8 cellular contexts compared by ENCODE assay signal in genomic region chrX:153669174-153669890, GRCh38. TPM values are rescaled to one million over a fixed set of nuclear protein-coding genes. Genes with fewer than 3 reads are reported as not detected.
DNase-seq lines count a peak whose midpoint lies in the region; ATAC-seq and TF ChIP-seq lines count a peak whose summit lies in the region.

No MANE protein-coding gene starts in this region.

- peaks cover 13% of the 10 kb centered on the region for H3K4me1 Mint-ChIP-seq in nephron progenitor cell

- H3K27me3 Mint-ChIP-seq in nephron progenitor cell (ENCODE audit: low read depth, poor library complexity) = peaks cover 59% of the 10 kb centered on the region

- H3K27ac Mint-ChIP-seq in nephron progenitor cell = no peak overlapping the region

- peak; percentile 43 to 61 for DNase-seq in NCI-H524 (lab: John Stamatoyannopoulos, UW)
- DNase-seq in NCI-H524 treated with DMSO at 0.1 percent for 48 hours (lab: John Stamatoyannopoulos, UW) = no peak
- peak; percentile 22 for DNase-seq in T follicular helper cell (ENCODE audit: low read depth)
- peak; percentile 48 for DNase-seq in dermis blood vessel endothelial cell
- DNase-seq in nephron progenitor cell = peak; percentile 65
- no peak for DNase-seq in GOT3 (lab: John Stamatoyannopoulos, UW)
- DNase-seq in NCI-H510A treated with DMSO at 0.1 percent for 48 hours (lab: John Stamatoyannopoulos, UW) = no peak

- TF ChIP-seq CTCF in nephron progenitor cell (IDR thresholded peaks at IDR 0.05) = peak; percentile 75

- peaks cover 57% of the 10 kb centered on the region for H3K9me3 Mint-ChIP-seq in nephron progenitor cell

- peaks cover 5% of the 10 kb centered on the region for H3K36me3 Mint-ChIP-seq in nephron progenitor cell (ENCODE audit: low read depth)

- ATAC-seq in GM18909 (IDR thresholded peaks at IDR 0.05; ENCODE audit: poor library complexity, unreplicated experiment) = no peak

- H3K4me3 Mint-ChIP-seq in nephron progenitor cell = no peak overlapping the region

RNA-seq across cellular contexts. Expression of gene PNCK, which starts 4.3 kb away (rescaled TPM):
- not detected in 2 replicates for total RNA-seq in dermis blood vessel endothelial cell

RNA-seq across cellular contexts. Expression of gene SLC6A8, which starts 18.4 kb away (rescaled TPM):
- 3.3 and 4.6 TPM in 2 replicates for total RNA-seq in dermis blood vessel endothelial cell

RNA-seq across cellular contexts. Expression of gene DUSP9, which starts 22.3 kb away (rescaled TPM):
- 0.05 and 0.17 TPM in 2 replicates for total RNA-seq in dermis blood vessel endothelial cell

RNA-seq across cellular contexts. Expression of gene BCAP31, which starts 54.9 kb away (rescaled TPM):
- total RNA-seq in dermis blood vessel endothelial cell = 303 and 321 TPM in 2 replicates

RNA-seq across cellular contexts. Expression of gene ABCD1, which starts 55.3 kb away (rescaled TPM):
- total RNA-seq in dermis blood vessel endothelial cell = 10.0 and 16.6 TPM in 2 replicates

Comparison
In these comparisons a context has a peak if more than half of its experiments do, and no peak if none do; other contexts are left out.
1. DNase-seq: peak in NCI-H524 (2 of 2), T follicular helper cell (single experiment), dermis blood vessel endothelial cell (single experiment) and nephron progenitor cell (single experiment); none in NCI-H524 treated with DMSO at 0.1 percent for 48 hours (single experiment), GOT3 (single experiment) and NCI-H510A treated with DMSO at 0.1 percent for 48 hours (single experiment).